ENCODE assay signal across 21 cellular contexts in genomic region chr11:67523556-67524479, GRCh38. TPM values are rescaled to one million over a fixed set of nuclear protein-coding genes. Genes with fewer than 3 reads are reported as not detected.
A peak's percentile ranks its signal among the peaks of the same experiment; 100 is the strongest.
DNase-seq lines count a peak whose midpoint lies in the region; ATAC-seq and TF ChIP-seq lines count a peak whose summit lies in the region.
"Had no signal": no experiment of that assay in that cellular context is flagged by ENCODE, and none has a peak within 500 bp of the region (broad histone marks: within the 10 kb centered on the region; RNA-seq: fewer than 3 reads in every experiment).

No MANE protein-coding gene starts in this region.

- H3K9me2 ChIP-seq in PC-3 (replicated peaks; ENCODE audit: low read length), result no peaks in the 10 kb centered on the region
- H3K9me2 ChIP-seq: SK-N-SH had no signal

- H3K4me1 ChIP-seq in PC-3 (ENCODE audit: insufficient read depth, low read length) (no peaks in the 10 kb centered on the region), spleen (no peaks in the 10 kb centered on the region)

- H3K27ac ChIP-seq in PC-3 (ENCODE audit: low read length) (no peak overlapping the region), spleen (no peak overlapping the region)
- H3K27ac ChIP-seq: C4-2B, KMS-11 had no signal

- H3K9me3 ChIP-seq in PC-3 (ENCODE audit: low read length) (no peaks in the 10 kb centered on the region), spleen (no peaks in the 10 kb centered on the region)
- H3K9me3 ChIP-seq: SK-N-SH had no signal

- H2AFZ ChIP-seq in PC-3 (ENCODE audit: low read length), result no peak overlapping the region

- H4K20me1 ChIP-seq in PC-3 (ENCODE audit: low read length), result no peaks in the 10 kb centered on the region

- no peaks in the 10 kb centered on the region for H3K79me2 ChIP-seq in PC-3 (ENCODE audit: low read length)

- H3K27me3 ChIP-seq in PC-3 (ENCODE audit: low read length) (no peaks in the 10 kb centered on the region), spleen (replicated peaks in 1 of 7) (peaks cover 0 to 18% (median 0%) of the 10 kb centered on the region in 7 donors)

- 69 to 88% (median 84%) methylated on average over 8 to 25 of the region's 25 CpGs for WGBS in spleen, 5 donors

- no peak overlapping the region for H3K27ac Mint-ChIP-seq in activated naive CD8-positive, alpha-beta T cell treated with anti-CD3 and anti-CD28 coated beads, Interleukin-2, amount 50 U/mL, for 24 hours
- H3K27ac Mint-ChIP-seq: T-cell had no signal

- POLR2A ChIA-PET in PC-3 (lab: Charles Lee; ENCODE audit: unreplicated experiment), result no interaction called here

- peak; percentile 51; the same call in 1 of the 2 replicates for ATAC-seq in PC-3
- peak; percentile 75 for ATAC-seq in left colon
- ATAC-seq in activated naive CD8-positive, alpha-beta T cell treated with anti-CD3 and anti-CD28 coated beads, Interleukin-2, amount 50 U/mL, for 24 hours, result no peak
- ATAC-seq in GM18873 (IDR thresholded peaks at IDR 0.05; ENCODE audit: low FRiP score, unreplicated experiment), result no peak
- ATAC-seq: T-cell had no signal

- no peaks in the 10 kb centered on the region for H3F3A ChIP-seq in PC-3 (ENCODE audit: low read length, unreplicated experiment)

- BruUV-seq in PC-3 (replicated peaks; lab: Mats Ljungman, UMichigan), result no TSS peak

- no peak overlapping the region for H3K9ac ChIP-seq in PC-3 (ENCODE audit: low read length)
- H3K9ac ChIP-seq: KMS-11, SK-N-SH had no signal

- peak; percentile 26 for DNase-seq in GM13976 (ENCODE audit: low spot score)
- DNase-seq in PC-3, result no peak
- peak in 1 of 2 donors; percentile 45 for DNase-seq in left colon
- DNase-seq in spleen, result peak; percentile 58
- DNase-seq in NCI-H2029 treated with DMSO at 0.1 percent for 48 hours (lab: John Stamatoyannopoulos, UW), result no peak
- no peak for DNase-seq in SKM-1 treated with dmso at 0.1 percent for 144 hours (lab: John Stamatoyannopoulos, UW; ENCODE audit: unreplicated experiment)
- DNase-seq in activated naive CD8-positive, alpha-beta T cell treated with anti-CD3 and anti-CD28 coated beads, Interleukin-2, amount 50 U/mL, for 24 hours, result no peak
- DNase-seq: AML-193, DMS79, NCI-H1417 treated with DMSO at 0.1 percent for 48 hours, NCI-H2029, NCI-H2171, NCI-H446, NCI-H526 treated with DMSO at 0.1 percent for 48 hours, SHP77 treated with DMSO at 0.1 percent for 48 hours, SK-N-SH, T-cell had no signal

- H3K9me3 Mint-ChIP-seq in activated naive CD8-positive, alpha-beta T cell treated with anti-CD3 and anti-CD28 coated beads, Interleukin-2, amount 50 U/mL, for 24 hours, result no peaks in the 10 kb centered on the region
- H3K9me3 Mint-ChIP-seq: T-cell had no signal

- in situ Hi-C loops in GM13976 (cut with MboI; ENCODE audit: low sequenced_read_pairs, unreplicated experiment), result no loop called here

- H3K36me3 ChIP-seq in PC-3 (ENCODE audit: low read depth, low read length), result no peaks in the 10 kb centered on the region
- no peaks in the 10 kb centered on the region for H3K36me3 ChIP-seq in spleen

- TF ChIP-seq POLR2A in spleen (IDR thresholded peaks at IDR 0.05), result no peak

- H3K4me3 Mint-ChIP-seq in activated naive CD8-positive, alpha-beta T cell treated with anti-CD3 and anti-CD28 coated beads, Interleukin-2, amount 50 U/mL, for 24 hours, result no peak overlapping the region
- H3K4me3 Mint-ChIP-seq: T-cell had no signal

- no peaks in the 10 kb centered on the region for H3K36me3 Mint-ChIP-seq in activated naive CD8-positive, alpha-beta T cell treated with anti-CD3 and anti-CD28 coated beads, Interleukin-2, amount 50 U/mL, for 24 hours (ENCODE audit: low read depth)
- H3K36me3 Mint-ChIP-seq: T-cell had no signal

- H3K27me3 Mint-ChIP-seq in activated naive CD8-positive, alpha-beta T cell treated with anti-CD3 and anti-CD28 coated beads, Interleukin-2, amount 50 U/mL, for 24 hours, result peaks cover 5% of the 10 kb centered on the region

- H3K4me2 ChIP-seq in PC-3 (ENCODE audit: low read length), result no peak overlapping the region
- H3K4me2 ChIP-seq: KMS-11, SK-N-SH had no signal

- no peak for TF ChIP-seq CTCF in GM13976 (IDR thresholded peaks at IDR 0.05; ENCODE audit: borderline replicate concordance, control extremely low read depth, extremely low read depth, insufficient read depth, missing control alignments)
- no peak for TF ChIP-seq CTCF in PC-3 (conservative IDR thresholded peaks at IDR 0.05; ENCODE audit: low read depth, low read length)
- TF ChIP-seq CTCF in spleen (IDR thresholded peaks at IDR 0.05 in 8 of 11, conservative IDR thresholded peaks at IDR 0.05 in 3 of 11), result no peak

- intact Hi-C loops in PC-3 (cut with micrococcal nuclease) (no loop called here), left colon (cut with DNase I, micrococcal nuclease) (no loop called here), spleen (cut with DNase I; ENCODE audit: low total_unique reads) (no loop called here)

- H3K4me3 ChIP-seq in PC-3 (ENCODE audit: low read length) (no peak overlapping the region), spleen (no peak overlapping the region)

- CTCF ChIA-PET in PC-3 (lab: Charles Lee), result no interaction called here

- H3K4me1 Mint-ChIP-seq in activated naive CD8-positive, alpha-beta T cell treated with anti-CD3 and anti-CD28 coated beads, Interleukin-2, amount 50 U/mL, for 24 hours, result no peaks in the 10 kb centered on the region
- H3K4me1 Mint-ChIP-seq: T-cell had no signal

RNA-seq across cellular contexts. Expression of gene CABP2, which starts 0.6 kb away (rescaled TPM):
- not detected in 2 replicates for total RNA-seq in PC-3 (2014; rRNA removed)
- total RNA-seq in left colon, result not detected
- not detected for total RNA-seq in spleen
- not detected for polyA plus RNA-seq in spleen
- total RNA-seq: RPMI7951, T-cell had no signal
- polyA plus RNA-seq: SK-N-SH had no signal

RNA-seq across cellular contexts. Expression of gene CDK2AP2, which starts 15.9 kb away (rescaled TPM):
- total RNA-seq in PC-3 (2014; rRNA removed) (74.9 and 87.4 TPM in 2 replicates), left colon (10 to 100 TPM; 79.5 to 86.2 TPM), spleen (10 to 100 TPM; 32.9 to 49.9 (median 40.9) TPM)
- 10 to 100 TPM; 35.6 to 57.1 (median 51.0) TPM for polyA plus RNA-seq in spleen

RNA-seq across cellular contexts. Expression of gene PITPNM1, which starts 18.7 kb away (rescaled TPM):
- 79.8 and 95.4 TPM in 2 replicates for total RNA-seq in PC-3 (2014; rRNA removed)
- total RNA-seq in left colon, result 100 to 1,000 TPM in 1 of 2 donors, 10 to 100 TPM in 1; 82.0 to 108 TPM
- total RNA-seq in spleen, result 10 to 100 TPM; 42.5 to 86.9 (median 74.9) TPM
- polyA plus RNA-seq in spleen, result 10 to 100 TPM; 17.8 to 67.0 (median 29.2) TPM

RNA-seq across cellular contexts. Expression of gene AIP, which starts 41.0 kb away (rescaled TPM):
- total RNA-seq in PC-3 (2014; rRNA removed), result 155 and 171 TPM in 2 replicates
- total RNA-seq in left colon, result 10 to 100 TPM; 31.4 to 49.6 TPM
- total RNA-seq in spleen, result 10 to 100 TPM; 72.2 to 95.8 (median 88.1) TPM
- polyA plus RNA-seq in spleen, result 100 to 1,000 TPM; 135 to 146 (median 141) TPM

RNA-seq across cellular contexts. Expression of gene TMEM134, which starts 54.8 kb away (rescaled TPM):
- 73.5 and 107 TPM in 2 replicates for total RNA-seq in PC-3 (2014; rRNA removed)
- total RNA-seq in left colon, result 10 to 100 TPM; 63.6 to 68.0 TPM
- 100 to 1,000 TPM in 3 of 7 donors, 10 to 100 TPM in 4; 48.5 to 192 (median 66.6) TPM for total RNA-seq in spleen
- 100 to 1,000 TPM in 1 of 3 donors, 10 to 100 TPM in 2; 94.6 to 123 (median 95.1) TPM for polyA plus RNA-seq in spleen

Comparison
In these comparisons a context has a peak if more than half of its experiments do, and no peak if none do; other contexts are left out.
1. DNase-seq: peak in GM13976 (single experiment) and spleen (single experiment); none in PC-3 (single experiment), NCI-H2029 treated with DMSO at 0.1 percent for 48 hours (single experiment), SKM-1 treated with dmso at 0.1 percent for 144 hours (single experiment) and activated naive CD8-positive, alpha-beta T cell treated with anti-CD3 and anti-CD28 coated beads, Interleukin-2, amount 50 U/mL, for 24 hours (single experiment).
2. ATAC-seq: peak in PC-3 (single experiment) and left colon (single experiment); none in activated naive CD8-positive, alpha-beta T cell treated with anti-CD3 and anti-CD28 coated beads, Interleukin-2, amount 50 U/mL, for 24 hours (single experiment) and GM18873 (single experiment).